In the genomic region with DNA sequence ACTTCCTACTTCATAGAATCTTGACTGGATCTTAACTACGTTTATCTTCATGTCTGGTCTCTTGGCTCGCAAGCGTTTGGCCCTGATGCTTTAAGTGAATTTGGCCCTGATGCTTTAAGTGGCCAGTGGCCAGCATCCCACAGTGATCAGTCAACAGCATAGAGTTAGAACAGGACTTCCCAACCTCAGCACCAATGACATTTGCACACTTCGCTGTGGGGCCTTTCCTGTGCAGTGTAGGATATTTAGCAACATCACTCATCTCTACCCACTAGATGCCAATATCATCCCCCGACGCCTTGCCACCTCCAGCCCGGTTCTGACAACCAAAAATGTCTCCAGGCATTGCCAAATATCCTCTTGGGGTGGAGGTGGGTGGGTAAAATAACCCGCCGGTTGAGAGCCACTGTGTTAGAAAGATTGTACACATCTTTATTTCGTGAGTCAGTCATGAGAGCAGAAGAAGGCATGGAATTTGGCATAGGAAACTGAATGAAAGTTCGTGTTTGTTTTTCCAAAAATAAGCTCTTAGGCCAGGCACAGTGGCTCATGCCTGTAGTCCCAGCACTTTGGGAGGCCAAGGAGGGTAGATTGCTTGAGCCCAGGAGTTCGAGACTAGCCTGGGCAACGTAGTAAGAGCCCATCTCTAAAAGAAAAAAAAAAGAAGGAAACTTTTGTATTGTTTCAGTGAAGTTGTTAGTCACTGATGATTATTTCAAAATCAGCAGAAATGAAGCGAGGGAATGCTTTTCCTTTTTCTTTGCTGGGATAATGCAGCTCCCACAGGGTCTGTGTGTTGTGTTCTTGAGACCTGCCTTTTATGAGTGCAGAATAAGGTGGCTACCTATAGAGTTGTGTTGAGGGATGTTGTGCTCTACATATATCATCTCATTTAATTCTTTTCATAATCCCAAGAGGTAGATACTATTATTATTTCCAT, we compare ENCODE assay signal across 13 cellular contexts. TPM values are rescaled to one million over a fixed set of nuclear protein-coding genes. Genes with fewer than 3 reads are reported as not detected.
DNase-seq lines count a peak whose midpoint lies in the region; ATAC-seq and TF ChIP-seq lines count a peak whose summit lies in the region.
"Had no signal": no experiment of that assay in that cellular context is flagged by ENCODE, and none has a peak within 500 bp of the region (broad histone marks: within the 10 kb centered on the region; RNA-seq: fewer than 3 reads in every experiment).

No MANE protein-coding gene starts in this region.

- H3K4me1 ChIP-seq in CD4-positive, CD25-positive, alpha-beta regulatory T cell (ENCODE audit: control insufficient read depth, insufficient read depth, low read length, poor library complexity, severe bottlenecking) = no peaks in the 10 kb centered on the region
- no peaks in the 10 kb centered on the region for H3K4me1 ChIP-seq in trophoblast cell (ENCODE audit: control insufficient read depth in 1 of 2, insufficient read depth in 2 of 2, low read length in 2 of 2)

- H2AK5ac ChIP-seq in trophoblast cell (ENCODE audit: low read length) = no peak overlapping the region

- no CpG with 5 or more reads among the region's 14 CpGs for WGBS in trophoblast cell (ENCODE audit: extremely low coverage, insufficient coverage, insufficient read length)

- H3K27me3 Mint-ChIP-seq in CD4-positive, CD25-positive, alpha-beta regulatory T cell = peaks cover 4% of the 10 kb centered on the region
- H3K27me3 Mint-ChIP-seq: activated CD4-positive, alpha-beta T cell treated with anti-CD3 and anti-CD28 coated beads for 36 hours; naive thymus-derived CD8-positive, alpha-beta T cell had no signal

- DNase-seq in CD4-positive, CD25-positive, alpha-beta regulatory T cell = no peak
- DNase-seq in NCI-H226 (peak; percentile 84), coronary artery (ENCODE audit: low spot score) (peak; percentile 78), trophoblast cell (peak; percentile 40 to 67), A172 (ENCODE audit: low spot score) (no peak), inferior parietal cortex (ENCODE audit: extremely low spot score) (no peak), GM10266 (ENCODE audit: extremely low spot score) (no peak)
- DNase-seq: activated CD4-positive, alpha-beta T cell treated with anti-CD3 and anti-CD28 coated beads for 36 hours; activated effector memory CD4-positive, alpha-beta T cell treated with anti-CD3 and anti-CD28 coated beads, Interleukin-2, amount 50 U/mL, for 16 hours; naive thymus-derived CD8-positive, alpha-beta T cell; SHP77 treated with DMSO at 0.1 percent for 48 hours; stimulated activated naive CD4-positive, alpha-beta T cell treated with Interleukin-2 at 50 U/mL for 16 hours had no signal

- peak overlapping the region in 2 of 3 donors; percentile 12 to 21 for H3K27ac Mint-ChIP-seq in CD4-positive, CD25-positive, alpha-beta regulatory T cell
- H3K27ac Mint-ChIP-seq: activated CD4-positive, alpha-beta T cell treated with anti-CD3 and anti-CD28 coated beads for 36 hours had no signal

- no peaks in the 10 kb centered on the region for H3K9me3 ChIP-seq in CD4-positive, CD25-positive, alpha-beta regulatory T cell (ENCODE audit: control insufficient read depth in 2 of 2, low read length in 2 of 2)
- H3K9me3 ChIP-seq in trophoblast cell (ENCODE audit: insufficient read depth, low read depth, low read length) = no peaks in the 10 kb centered on the region

- no peaks in the 10 kb centered on the region for H3K4me1 Mint-ChIP-seq in CD4-positive, CD25-positive, alpha-beta regulatory T cell

- no peak overlapping the region for H3K23ac ChIP-seq in trophoblast cell (ENCODE audit: low read length)

- no peaks in the 10 kb centered on the region for H3K9me3 Mint-ChIP-seq in CD4-positive, CD25-positive, alpha-beta regulatory T cell
- H3K9me3 Mint-ChIP-seq: naive thymus-derived CD8-positive, alpha-beta T cell had no signal

- no peak overlapping the region for H4K91ac ChIP-seq in trophoblast cell (ENCODE audit: low read depth, low read length)

- no peak overlapping the region for H2BK12ac ChIP-seq in trophoblast cell (ENCODE audit: low read length)

- no peak overlapping the region for H3K18ac ChIP-seq in trophoblast cell (ENCODE audit: low read length)

- H3K27me3 ChIP-seq in CD4-positive, CD25-positive, alpha-beta regulatory T cell (ENCODE audit: control insufficient read depth, insufficient read depth, low read length) = no peaks in the 10 kb centered on the region
- no peaks in the 10 kb centered on the region for H3K27me3 ChIP-seq in trophoblast cell (ENCODE audit: insufficient read depth, low read length)

- H4K8ac ChIP-seq in trophoblast cell (ENCODE audit: low read depth, low read length) = no peak overlapping the region

- no peak overlapping the region for H4K12ac ChIP-seq in trophoblast cell (ENCODE audit: low read depth, low read length)

- no peak overlapping the region for H3K4me2 ChIP-seq in trophoblast cell (ENCODE audit: low read length)

- no peak overlapping the region for H3K4me3 ChIP-seq in CD4-positive, CD25-positive, alpha-beta regulatory T cell (ENCODE audit: low read depth, low read length)
- H3K4me3 ChIP-seq in coronary artery = peak overlapping the region; percentile 49
- no peak overlapping the region for H3K4me3 ChIP-seq in trophoblast cell (ENCODE audit: low read depth, low read length)

- TF ChIP-seq CTCF in coronary artery (IDR thresholded peaks at IDR 0.05) = no peak
- no peak for TF ChIP-seq CTCF in GM10266 (IDR thresholded peaks at IDR 0.05; ENCODE audit: control insufficient read depth, insufficient read depth, low read depth, missing control alignments)

- no peak overlapping the region for H2BK120ac ChIP-seq in trophoblast cell (ENCODE audit: insufficient read depth, low read length, poor library complexity)

- no peaks in the 10 kb centered on the region for H3K79me1 ChIP-seq in trophoblast cell (ENCODE audit: low read length)

- H3K36me3 ChIP-seq in CD4-positive, CD25-positive, alpha-beta regulatory T cell (ENCODE audit: control insufficient read depth, insufficient read depth, low read length) = no peaks in the 10 kb centered on the region
- H3K36me3 ChIP-seq in trophoblast cell (ENCODE audit: control insufficient read depth in 1 of 2, insufficient read depth in 2 of 2, low read length in 2 of 2) = no peaks in the 10 kb centered on the region

- H3K27ac ChIP-seq in CD4-positive, CD25-positive, alpha-beta regulatory T cell (ENCODE audit: insufficient read depth, low read length, poor library complexity, severe bottlenecking) = no peak overlapping the region
- peak overlapping the region; percentile 75 to 92 for H3K27ac ChIP-seq in coronary artery
- H3K27ac ChIP-seq in trophoblast cell (ENCODE audit: low read depth, low read length) = no peak overlapping the region

- H3K79me2 ChIP-seq in trophoblast cell (ENCODE audit: control insufficient read depth, insufficient read depth, low read length, poor library complexity) = no peaks in the 10 kb centered on the region

- H2AFZ ChIP-seq in trophoblast cell (ENCODE audit: insufficient read depth, low read length, poor library complexity) = no peak overlapping the region

- H2BK5ac ChIP-seq in trophoblast cell (ENCODE audit: low read depth, low read length, poor library complexity) = no peak overlapping the region

- ATAC-seq in CD4-positive, CD25-positive, alpha-beta regulatory T cell (ENCODE audit: low read depth in 2 of 2) = no peak
- ATAC-seq in HG02970 (IDR thresholded peaks at IDR 0.05; ENCODE audit: low FRiP score, unreplicated experiment) = no peak
- ATAC-seq: activated CD4-positive, alpha-beta T cell treated with anti-CD3 and anti-CD28 coated beads for 36 hours; naive thymus-derived CD8-positive, alpha-beta T cell had no signal

- H3K9ac ChIP-seq in trophoblast cell (ENCODE audit: low read length) = no peak overlapping the region

- H3K4ac ChIP-seq in trophoblast cell (ENCODE audit: low read depth, low read length) = no peak overlapping the region

- H3K36me3 Mint-ChIP-seq in CD4-positive, CD25-positive, alpha-beta regulatory T cell = no peaks in the 10 kb centered on the region
- H3K36me3 Mint-ChIP-seq: naive thymus-derived CD8-positive, alpha-beta T cell had no signal

- H3K4me3 Mint-ChIP-seq in CD4-positive, CD25-positive, alpha-beta regulatory T cell = no peak overlapping the region
- H3K4me3 Mint-ChIP-seq: activated CD4-positive, alpha-beta T cell treated with anti-CD3 and anti-CD28 coated beads for 36 hours; naive thymus-derived CD8-positive, alpha-beta T cell had no signal

- H3K14ac ChIP-seq in trophoblast cell (ENCODE audit: low read length) = no peak overlapping the region

RNA-seq across cellular contexts. Expression of a gene that starts 12.0 kb away (rescaled TPM):
- not detected for total RNA-seq in CD4-positive, CD25-positive, alpha-beta regulatory T cell
- not detected for polyA plus RNA-seq in CD4-positive, CD25-positive, alpha-beta regulatory T cell
- polyA plus RNA-seq in trophoblast cell (2013) = not detected in 2 replicates
- total RNA-seq in A172 (2014; rRNA removed; shearing (Covaris generic)) = not detected in 2 replicates
- total RNA-seq: activated CD4-positive, alpha-beta T cell treated with anti-CD3 and anti-CD28 coated beads for 36 hours; naive thymus-derived CD8-positive, alpha-beta T cell had no signal
- polyA plus RNA-seq: naive thymus-derived CD8-positive, alpha-beta T cell had no signal

RNA-seq across cellular contexts. Expression of a gene that starts 20.6 kb away (rescaled TPM):
- not detected for total RNA-seq in CD4-positive, CD25-positive, alpha-beta regulatory T cell
- polyA plus RNA-seq in CD4-positive, CD25-positive, alpha-beta regulatory T cell = not detected
- polyA plus RNA-seq in trophoblast cell (2013) = not detected in 2 replicates
- not detected in 2 replicates for total RNA-seq in A172 (2014; rRNA removed; shearing (Covaris generic))
- total RNA-seq: activated CD4-positive, alpha-beta T cell treated with anti-CD3 and anti-CD28 coated beads for 36 hours; naive thymus-derived CD8-positive, alpha-beta T cell had no signal
- polyA plus RNA-seq: naive thymus-derived CD8-positive, alpha-beta T cell had no signal

RNA-seq across cellular contexts. Expression of a gene that starts 42.1 kb away (rescaled TPM):
- 62.3 TPM for total RNA-seq in CD4-positive, CD25-positive, alpha-beta regulatory T cell
- polyA plus RNA-seq in CD4-positive, CD25-positive, alpha-beta regulatory T cell = 100 to 1,000 TPM; 122 to 150 (median 142) TPM
- 74.4 and 74.5 TPM in 2 replicates for polyA plus RNA-seq in trophoblast cell (2013)
- 165 and 192 TPM in 2 replicates for total RNA-seq in A172 (2014; rRNA removed; shearing (Covaris generic))

Comparison
In these comparisons a context has a peak if more than half of its experiments do, and no peak if none do; other contexts are left out.
1. DNase-seq: peak in NCI-H226 (single experiment), coronary artery (single experiment) and trophoblast cell (2 of 2); none in CD4-positive, CD25-positive, alpha-beta regulatory T cell (0 of 3), A172 (single experiment), inferior parietal cortex (single experiment) and GM10266 (single experiment).
2. H3K27ac ChIP-seq: peak in coronary artery (2 of 2); none in CD4-positive, CD25-positive, alpha-beta regulatory T cell (single experiment) and trophoblast cell (single experiment).